In genomic region chr9:68595868-68596267, GRCh38 we compare ENCODE assay signal across 32 cellular contexts. TPM values are rescaled to one million over a fixed set of nuclear protein-coding genes. Genes with fewer than 3 reads are reported as not detected.
"Had no signal": no experiment of that assay in that cellular context is flagged by ENCODE, and none has a peak within 500 bp of the region (broad histone marks: within the 10 kb centered on the region; RNA-seq: fewer than 3 reads in every experiment).

No MANE protein-coding gene starts in this region.

- H3K27me3 ChIP-seq: colonic mucosa, esophagus muscularis mucosa, foreskin keratinocyte, gastroesophageal sphincter, heart left ventricle, hepatocyte, sigmoid colon, testis, tibial nerve, upper lobe of left lung had no signal

- ATAC-seq: foreskin keratinocyte; gastroesophageal sphincter; heart left ventricle; left ventricle myocardium superior; lower lobe of right lung; natural killer cell; psoas muscle; stimulated activated effector memory CD8-positive, alpha-beta T cell treated with anti-CD3 and anti-CD28 coated beads, Interleukin-12 subunit alpha, Interleukin-12 subunit beta, amount 100 ng/mL, for 72 hours; stimulated activated naive CD8-positive, alpha-beta T cell treated with anti-CD3 and anti-CD28 coated beads, Interleukin-15, Interleukin-2, amounts not matched to agents 100 U/mL and 50 U/mL, for 24 hours had no signal

- H3K9me3 Mint-ChIP-seq: dendritic cell treated with granulocyte-macrophage colony-stimulating factor and Interleukin-4, amounts not matched to agents 40 ng/mL and 50 ng/mL, for 4 days; natural killer cell; stimulated activated effector memory CD8-positive, alpha-beta T cell treated with anti-CD3 and anti-CD28 coated beads, Interleukin-12 subunit alpha, Interleukin-12 subunit beta, amount 100 ng/mL, for 72 hours had no signal

- H3K9me3 ChIP-seq: colonic mucosa, lower lobe of right lung, psoas muscle, sigmoid colon, testis, upper lobe of left lung had no signal

- H2AFZ ChIP-seq: hepatocyte had no signal

- H3K4me3 Mint-ChIP-seq: dendritic cell treated with granulocyte-macrophage colony-stimulating factor and Interleukin-4, amounts not matched to agents 40 ng/mL and 50 ng/mL, for 4 days; natural killer cell; stimulated activated effector memory CD8-positive, alpha-beta T cell treated with anti-CD3 and anti-CD28 coated beads, Interleukin-12 subunit alpha, Interleukin-12 subunit beta, amount 100 ng/mL, for 72 hours had no signal

- H3K4me3 ChIP-seq: colonic mucosa, esophagus muscularis mucosa, gastroesophageal sphincter, heart left ventricle, hepatocyte, lower lobe of right lung, psoas muscle, sigmoid colon, testis, tibial nerve, upper lobe of left lung had no signal

- H3K4me1 ChIP-seq: colonic mucosa, esophagus muscularis mucosa, foreskin keratinocyte, gastroesophageal sphincter, heart left ventricle, lower lobe of right lung, psoas muscle, sigmoid colon, testis, tibial nerve, upper lobe of left lung had no signal

- DNase-seq: colonic mucosa; effector CD8-positive, alpha-beta T cell; foreskin keratinocyte; heart left ventricle; left ventricle myocardium superior; lower lobe of right lung; natural killer cell; posterior cingulate gyrus; psoas muscle; right cardiac atrium; sigmoid colon; stimulated activated CD4-positive, alpha-beta T cell treated with anti-CD3 and anti-CD28 coated beads, Interleukin-2, amount 100 ng/mL, for 24 hours; stimulated activated CD4-positive, alpha-beta T cell treated with anti-CD3 and anti-CD28 coated beads, Interleukin-4, amount 100 ng/mL, for 24 hours; stimulated activated naive CD8-positive, alpha-beta T cell treated with anti-CD3 and anti-CD28 coated beads, Interleukin-15, Interleukin-2, amounts not matched to agents 100 U/mL and 50 U/mL, for 24 hours; substantia nigra; testis; upper lobe of left lung had no signal

- H3K27ac ChIP-seq: colonic mucosa, esophagus muscularis mucosa, foreskin keratinocyte, gastroesophageal sphincter, heart left ventricle, hepatocyte, lower lobe of right lung, psoas muscle, sigmoid colon, testis, tibial nerve, upper lobe of left lung had no signal

- H3K36me3 Mint-ChIP-seq: natural killer cell; stimulated activated effector memory CD8-positive, alpha-beta T cell treated with anti-CD3 and anti-CD28 coated beads, Interleukin-12 subunit alpha, Interleukin-12 subunit beta, amount 100 ng/mL, for 72 hours had no signal

- H3K4me1 Mint-ChIP-seq: natural killer cell; stimulated activated effector memory CD8-positive, alpha-beta T cell treated with anti-CD3 and anti-CD28 coated beads, Interleukin-12 subunit alpha, Interleukin-12 subunit beta, amount 100 ng/mL, for 72 hours had no signal

- H3K4me2 ChIP-seq: hepatocyte had no signal

- H3K79me2 ChIP-seq: hepatocyte had no signal

- H3K27ac Mint-ChIP-seq: dendritic cell treated with granulocyte-macrophage colony-stimulating factor and Interleukin-4, amounts not matched to agents 40 ng/mL and 50 ng/mL, for 4 days; natural killer cell; stimulated activated effector memory CD8-positive, alpha-beta T cell treated with anti-CD3 and anti-CD28 coated beads, Interleukin-12 subunit alpha, Interleukin-12 subunit beta, amount 100 ng/mL, for 72 hours had no signal

- H3K36me3 ChIP-seq: colonic mucosa, esophagus muscularis mucosa, gastroesophageal sphincter, heart left ventricle, lower lobe of right lung, sigmoid colon, tibial nerve, upper lobe of left lung had no signal

RNA-seq across cellular contexts. Expression of gene TMEM252, which starts 55.2 kb away (rescaled TPM):
- total RNA-seq: chondrocyte, colonic mucosa, endothelial cell of umbilical vein, epithelial cell of proximal tubule, fibroblast of lung, foreskin keratinocyte, heart left ventricle, hepatocyte, left ventricle myocardium superior, mononuclear cell, natural killer cell, osteocyte, psoas muscle, right cardiac atrium, sigmoid colon, skeletal muscle tissue, testis, tibial nerve, upper lobe of left lung had no signal
- polyA plus RNA-seq: endothelial cell of umbilical vein, fibroblast of lung, foreskin keratinocyte, heart left ventricle, keratinocyte, neural cell, psoas muscle, sigmoid colon had no signal
